Comparison of ENCODE assay signal across 18 cellular contexts in the genomic region with DNA sequence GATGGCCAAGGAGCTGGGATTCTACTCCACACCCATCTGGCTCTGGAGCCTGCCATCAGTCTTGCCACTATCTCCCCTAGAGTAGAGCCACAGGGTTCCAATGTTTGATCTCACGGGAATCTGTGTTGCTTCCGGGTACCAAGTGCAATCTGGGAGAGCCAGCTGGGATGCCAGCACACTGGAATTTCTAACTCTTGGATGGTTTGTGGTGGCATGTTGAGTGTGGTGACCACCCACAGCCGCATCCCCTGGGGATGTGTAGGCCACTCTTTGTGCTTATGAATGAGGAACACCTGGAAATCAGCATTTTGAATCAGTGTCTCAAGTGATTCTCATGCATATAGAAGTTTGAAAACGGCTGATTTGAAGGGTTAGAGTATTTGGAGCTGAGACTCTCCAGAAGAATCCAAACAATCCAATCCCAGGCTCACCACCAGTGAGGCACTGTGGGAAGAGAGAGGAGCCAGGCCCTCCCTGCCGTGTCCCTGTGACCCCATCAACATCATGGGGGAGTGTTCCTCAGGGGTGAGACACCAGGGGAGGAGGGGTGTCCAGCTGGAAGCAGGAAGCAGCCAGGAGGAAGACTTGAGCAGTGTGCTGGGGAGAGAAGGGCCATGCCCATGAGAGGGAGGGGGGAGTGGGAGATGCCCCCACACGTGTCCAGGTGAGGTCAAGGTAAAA. TPM values are rescaled to one million over a fixed set of nuclear protein-coding genes. Genes with fewer than 3 reads are reported as not detected.
DNase-seq lines count a peak whose midpoint lies in the region; ATAC-seq and TF ChIP-seq lines count a peak whose summit lies in the region.
"Had no signal": no experiment of that assay in that cellular context is flagged by ENCODE, and none has a peak within 500 bp of the region (broad histone marks: within the 10 kb centered on the region; RNA-seq: fewer than 3 reads in every experiment).

No MANE protein-coding gene starts in this region.

- DNase-seq in Caco-2 = no peak
- no peak for DNase-seq in RWPE1 (ENCODE audit: low spot score)
- no peak for DNase-seq in chondrocyte (ENCODE audit: low spot score)
- DNase-seq in nephron progenitor cell = no peak
- no peak for DNase-seq in NOMO-1 (lab: John Stamatoyannopoulos, UW; ENCODE audit: unreplicated experiment in 2 of 2)
- DNase-seq in osteocyte (ENCODE audit: extremely low spot score, unreplicated experiment) = no peak
- no peak for DNase-seq in gastrocnemius medialis
- DNase-seq: C1 segment of cervical spinal cord, GDM1, NCI-H187 treated with DMSO at 0.1 percent for 48 hours, NCI-H2171, NCI-H446 treated with DMSO at 0.1 percent for 48 hours, NCI-H748 treated with DMSO at 0.1 percent for 48 hours, PC-3 had no signal

- H3K9me3 ChIP-seq in Caco-2 = no peaks in the 10 kb centered on the region
- H3K9me3 ChIP-seq in gastrocnemius medialis = no peaks in the 10 kb centered on the region

- in situ Hi-C loops in gastrocnemius medialis (cut with MboI; ENCODE audit: low sequenced_read_pairs in 4 of 4) = no loop called here

- H3K4me3 Mint-ChIP-seq in Caco-2 (ENCODE audit: unreplicated experiment) (no peak overlapping the region), chondrocyte (ENCODE audit: unreplicated experiment) (no peak overlapping the region), nephron progenitor cell (no peak overlapping the region), osteocyte (ENCODE audit: unreplicated experiment) (no peak overlapping the region)
- H3K4me3 Mint-ChIP-seq: IgD-negative memory B cell had no signal

- POLR2A ChIA-PET in Caco-2 (lab: Charles Lee) = no interaction called here
- POLR2A ChIA-PET in RWPE1 (lab: Yijun Ruan, JAX; ENCODE audit: low non-redundant PET) = no interaction called here

- H3K36me3 Mint-ChIP-seq in Caco-2 (ENCODE audit: insufficient read depth, unreplicated experiment) = peaks cover 6% of the 10 kb centered on the region
- peaks cover 35% of the 10 kb centered on the region for H3K36me3 Mint-ChIP-seq in chondrocyte (ENCODE audit: low read depth)
- H3K36me3 Mint-ChIP-seq in nephron progenitor cell (ENCODE audit: low read depth) = peaks cover 46% of the 10 kb centered on the region
- peaks cover 36% of the 10 kb centered on the region for H3K36me3 Mint-ChIP-seq in osteocyte (ENCODE audit: unreplicated experiment)

- no peak overlapping the region for H3K4me3 ChIP-seq in Caco-2 (ENCODE audit: low read depth, low read length)
- H3K4me3 ChIP-seq in gastrocnemius medialis = no peak overlapping the region
- H3K4me3 ChIP-seq: GM12878 had no signal

- H3K27ac ChIP-seq in RWPE1 (peak overlapping the region; percentile 53), gastrocnemius medialis (no peak overlapping the region)

- no peaks in the 10 kb centered on the region for H3K27me3 Mint-ChIP-seq in Caco-2 (ENCODE audit: insufficient read depth, unreplicated experiment)
- H3K27me3 Mint-ChIP-seq in chondrocyte (ENCODE audit: low read depth) = no peaks in the 10 kb centered on the region
- H3K27me3 Mint-ChIP-seq in nephron progenitor cell (ENCODE audit: low read depth, poor library complexity) = no peaks in the 10 kb centered on the region
- no peaks in the 10 kb centered on the region for H3K27me3 Mint-ChIP-seq in osteocyte (ENCODE audit: unreplicated experiment)

- H3K27ac Mint-ChIP-seq in Caco-2 (ENCODE audit: unreplicated experiment) (peak overlapping the region; percentile 88), chondrocyte (ENCODE audit: unreplicated experiment) (peak overlapping the region; percentile 41), nephron progenitor cell (peak overlapping the region; percentile 90), osteocyte (ENCODE audit: unreplicated experiment) (no peak overlapping the region)
- H3K27ac Mint-ChIP-seq: IgD-negative memory B cell had no signal

- H3K4me1 Mint-ChIP-seq in Caco-2 (ENCODE audit: low read depth, unreplicated experiment) (no peaks in the 10 kb centered on the region), chondrocyte (ENCODE audit: low read depth) (peaks cover 8% of the 10 kb centered on the region), nephron progenitor cell (peaks cover 10% of the 10 kb centered on the region), osteocyte (ENCODE audit: unreplicated experiment) (no peaks in the 10 kb centered on the region)

- BruUV-seq in Caco-2 (replicated peaks; lab: Mats Ljungman, UMichigan) = no TSS peak

- H3K9me3 Mint-ChIP-seq in Caco-2 (ENCODE audit: unreplicated experiment) (no peaks in the 10 kb centered on the region), chondrocyte (ENCODE audit: low read depth) (no peaks in the 10 kb centered on the region), nephron progenitor cell (no peaks in the 10 kb centered on the region), osteocyte (ENCODE audit: unreplicated experiment) (no peaks in the 10 kb centered on the region)
- H3K9me3 Mint-ChIP-seq: IgD-negative memory B cell had no signal

- peaks cover 12% of the 10 kb centered on the region for H3K4me1 ChIP-seq in Caco-2
- H3K4me1 ChIP-seq in gastrocnemius medialis = no peaks in the 10 kb centered on the region

- CTCF ChIA-PET in Caco-2 (lab: Charles Lee) = no interaction called here
- CTCF ChIA-PET in RWPE1 (lab: Yijun Ruan, JAX) = interaction anchor here (0.8 kb wide), 1 partner anchor 31 kb away, joined by 3 read pairs; no protein-coding TSS in a partner anchor

- H3K36me3 ChIP-seq in Caco-2 (ENCODE audit: control insufficient read depth, insufficient read depth, low read length) (no peaks in the 10 kb centered on the region), gastrocnemius medialis (no peaks in the 10 kb centered on the region)

- no peaks in the 10 kb centered on the region for H3K27me3 ChIP-seq in Caco-2 (replicated peaks; ENCODE audit: control insufficient read depth, insufficient read depth, low read length)
- H3K27me3 ChIP-seq in gastrocnemius medialis = no peaks in the 10 kb centered on the region

- TF ChIP-seq CTCF in Caco-2 (IDR thresholded peaks at IDR 0.05; ENCODE audit: insufficient read depth in 1 of 2, low read depth in 1 of 2, low read length in 1 of 2, severe bottlenecking in 1 of 2, unreplicated experiment in 1 of 2) = no peak
- TF ChIP-seq CTCF in RWPE1 (conservative IDR thresholded peaks at IDR 0.05; ENCODE audit: low read depth) = no peak
- TF ChIP-seq CTCF in chondrocyte (IDR thresholded peaks at IDR 0.05) = no peak
- TF ChIP-seq CTCF in nephron progenitor cell (IDR thresholded peaks at IDR 0.05) = no peak
- TF ChIP-seq CTCF in osteocyte (IDR thresholded peaks at IDR 0.05) = no peak
- TF ChIP-seq CTCF in gastrocnemius medialis (IDR thresholded peaks at IDR 0.05 in 4 of 5, conservative IDR thresholded peaks at IDR 0.05 in 1 of 5) = no peak

- no peak for TF ChIP-seq POLR2A in gastrocnemius medialis (IDR thresholded peaks at IDR 0.05)

- ATAC-seq in gastrocnemius medialis (no peak), HG03521 (IDR thresholded peaks at IDR 0.05; ENCODE audit: unreplicated experiment) (no peak)
- ATAC-seq: GM12878, PC-3 had no signal

- intact Hi-C loops in Caco-2 (cut with micrococcal nuclease; ENCODE audit: unreplicated experiment) = no loop called here
- intact Hi-C loops in gastrocnemius medialis (cut with DNase I; ENCODE audit: low total_unique reads) = no loop called here

RNA-seq across cellular contexts. Expression of gene FBLIM1, which starts 13.4 kb away (rescaled TPM):
- 3.6 and 5.5 TPM in 2 replicates for total RNA-seq in Caco-2 (2022)
- total RNA-seq in chondrocyte = 191 to 492 TPM (median 490 TPM) in 3 replicates
- 149 and 156 TPM in 2 replicates for total RNA-seq in osteocyte
- total RNA-seq in gastrocnemius medialis = 1 to 10 TPM; 1.4 to 3.9 (median 3.8) TPM

RNA-seq across cellular contexts. Expression of gene TMEM82, which starts 29.7 kb away (rescaled TPM):
- 2.7 and 3.5 TPM in 2 replicates for total RNA-seq in Caco-2 (2022)
- total RNA-seq in chondrocyte = not detected in 3 replicates
- not detected in 2 replicates for total RNA-seq in osteocyte
- under 1 TPM in 1 of 4 donors, not detected in 3; 0.33 TPM for total RNA-seq in gastrocnemius medialis
- total RNA-seq: GM12878, HT-29, PC-3 had no signal

RNA-seq across cellular contexts. Expression of gene UQCRHL, which starts 35.5 kb away (rescaled TPM):
- 1.8 and 1.9 TPM in 2 replicates for total RNA-seq in Caco-2 (2022)
- 1.3 to 1.5 TPM (median 1.3 TPM) in 3 replicates for total RNA-seq in chondrocyte
- total RNA-seq in osteocyte = 1.5 and 1.6 TPM in 2 replicates
- total RNA-seq in gastrocnemius medialis = 1 to 10 TPM; 1.2 to 2.4 (median 1.2) TPM

RNA-seq across cellular contexts. Expression of gene SLC25A34, which starts 35.9 kb away (rescaled TPM):
- total RNA-seq in Caco-2 (2022) (0.49 and 1.1 TPM in 2 replicates), chondrocyte (0.90 to 1.9 TPM (median 1.3 TPM) in 3 replicates), osteocyte (1.3 and 2.8 TPM in 2 replicates), gastrocnemius medialis (10 to 100 TPM in 3 of 4 donors, 1 to 10 TPM in 1; 7.8 to 17.2 (median 13.8) TPM)
- total RNA-seq: HT-29 had no signal

Comparison
In these comparisons a context has a peak if more than half of its experiments do, and no peak if none do; other contexts are left out.
1. RNA of gene FBLIM1, which starts 13.4 kb away (total RNA-seq): 191 to 492 TPM in chondrocyte and 149 to 156 TPM in osteocyte; 3.6 to 5.5 TPM in Caco-2 and 1.4 to 3.9 TPM in gastrocnemius medialis; every median in the first group is over 10 times any median in the second.